ENCODE assay signal across 1 cellular context in the genomic region with DNA sequence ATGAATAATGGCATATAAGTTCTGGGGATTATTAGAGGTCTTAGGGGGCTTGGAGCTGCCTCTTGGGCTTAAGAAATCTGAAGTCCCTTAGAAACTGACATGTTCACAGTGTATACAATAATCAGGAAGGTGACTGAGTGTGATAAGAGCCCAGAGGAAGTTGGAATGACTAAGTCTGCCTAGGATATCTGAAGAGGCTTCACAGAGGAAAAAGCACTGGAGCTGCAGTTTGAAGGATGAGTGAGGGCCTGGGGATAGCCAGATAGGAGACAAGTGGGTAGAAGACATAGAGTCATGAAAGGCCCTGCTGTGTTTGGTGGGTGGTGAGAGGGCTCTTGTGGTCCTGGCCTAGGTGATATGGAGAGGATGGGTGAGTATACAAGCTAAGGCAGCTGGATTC.
TF ChIP-seq lines count a peak whose summit lies in the region.

No MANE protein-coding gene starts in this region.

TF ChIP-seq in K562, 482 proteins besides CTCF, POLR2A, EP300 and RAD21 (continued from another document and continues in another):
- TF ChIP-seq GATA2 (CRISPR knock-in tag; IDR thresholded peaks at IDR 0.05), result peak; percentile 46; the same call in 1 of the 2 replicates
- TF ChIP-seq, protein P1, sequence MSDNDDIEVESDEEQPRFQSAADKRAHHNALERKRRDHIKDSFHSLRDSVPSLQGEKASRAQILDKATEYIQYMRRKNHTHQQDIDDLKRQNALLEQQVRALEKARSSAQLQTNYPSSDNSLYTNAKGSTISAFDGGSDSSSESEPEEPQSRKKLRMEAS (CRISPR knock-in tag; IDR thresholded peaks at IDR 0.05), result no peak
- TF ChIP-seq RBM25 (IDR thresholded peaks at IDR 0.05; ENCODE audit: low read depth, low read length, severe bottlenecking), result no peak
- no peak for TF ChIP-seq SP2 (IDR thresholded peaks at IDR 0.05; ENCODE audit: extremely low read depth, low read depth, low read length, poor library complexity, severe bottlenecking)
- TF ChIP-seq ETV6 (IDR thresholded peaks at IDR 0.05; ENCODE audit: borderline replicate concordance in 1 of 2, low read depth in 2 of 2, low read length in 1 of 2), result no peak
- TF ChIP-seq ETV6 (CRISPR knock-in tag; IDR thresholded peaks at IDR 0.05; ENCODE audit: borderline replicate concordance), result no peak
- TF ChIP-seq, protein P2, sequence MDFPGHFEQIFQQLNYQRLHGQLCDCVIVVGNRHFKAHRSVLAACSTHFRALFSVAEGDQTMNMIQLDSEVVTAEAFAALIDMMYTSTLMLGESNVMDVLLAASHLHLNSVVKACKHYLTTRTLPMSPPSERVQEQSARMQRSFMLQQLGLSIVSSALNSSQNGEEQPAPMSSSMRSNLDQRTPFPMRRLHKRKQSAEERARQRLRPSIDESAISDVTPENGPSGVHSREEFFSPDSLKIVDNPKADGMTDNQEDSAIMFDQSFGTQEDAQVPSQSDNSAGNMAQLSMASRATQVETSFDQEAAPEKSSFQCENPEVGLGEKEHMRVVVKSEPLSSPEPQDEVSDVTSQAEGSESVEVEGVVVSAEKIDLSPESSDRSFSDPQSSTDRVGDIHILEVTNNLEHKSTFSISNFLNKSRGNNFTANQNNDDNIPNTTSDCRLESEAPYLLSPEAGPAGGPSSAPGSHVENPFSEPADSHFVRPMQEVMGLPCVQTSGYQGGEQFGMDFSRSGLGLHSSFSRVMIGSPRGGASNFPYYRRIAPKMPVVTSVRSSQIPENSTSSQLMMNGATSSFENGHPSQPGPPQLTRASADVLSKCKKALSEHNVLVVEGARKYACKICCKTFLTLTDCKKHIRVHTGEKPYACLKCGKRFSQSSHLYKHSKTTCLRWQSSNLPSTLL (IDR thresholded peaks at IDR 0.05), result no peak
- TF ChIP-seq TBP (optimal IDR thresholded peaks at IDR 0.05; ENCODE audit: low read depth, low read length), result no peak
- peak in 1 of 2 experiments; percentile 77; a peak in 3 of 4 replicates for TF ChIP-seq TRIM24 (IDR thresholded peaks at IDR 0.05)
- TF ChIP-seq ETV5 (CRISPR knock-in tag; IDR thresholded peaks at IDR 0.05; ENCODE audit: low read depth), result 0 out of 2 replicates have a peak, but pooled peaks have one; percentile 46
- no peak for TF ChIP-seq ZBTB7A (IDR thresholded peaks at IDR 0.05; ENCODE audit: borderline replicate concordance, control insufficient read depth, low read depth, low read length)
- TF ChIP-seq PHF8 (IDR thresholded peaks at IDR 0.05; ENCODE audit: borderline replicate concordance, low read length), result no peak
- TF ChIP-seq SUPT5H (IDR thresholded peaks at IDR 0.05), result no peak
- TF ChIP-seq POLR2AphosphoS2 (IDR thresholded peaks at IDR 0.05; ENCODE audit: low read length), result no peak
- no peak for TF ChIP-seq HSF4 (CRISPR knock-in tag; IDR thresholded peaks at IDR 0.05; ENCODE audit: borderline replicate concordance)
- TF ChIP-seq DNMT1 (IDR thresholded peaks at IDR 0.05), result no peak
- TF ChIP-seq, protein P3, sequence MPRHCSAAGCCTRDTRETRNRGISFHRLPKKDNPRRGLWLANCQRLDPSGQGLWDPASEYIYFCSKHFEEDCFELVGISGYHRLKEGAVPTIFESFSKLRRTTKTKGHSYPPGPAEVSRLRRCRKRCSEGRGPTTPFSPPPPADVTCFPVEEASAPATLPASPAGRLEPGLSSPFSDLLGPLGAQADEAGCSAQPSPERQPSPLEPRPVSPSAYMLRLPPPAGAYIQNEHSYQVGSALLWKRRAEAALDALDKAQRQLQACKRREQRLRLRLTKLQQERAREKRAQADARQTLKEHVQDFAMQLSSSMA (CRISPR knock-in tag; IDR thresholded peaks at IDR 0.05), result no peak
- peak; percentile 63; the same call in 1 of the 2 replicates for TF ChIP-seq JUND (IDR thresholded peaks at IDR 0.05; ENCODE audit: borderline replicate concordance, low read depth, low read length)
- peak; percentile 43; the same call in 1 of the 3 replicates for TF ChIP-seq JUND (tag; IDR thresholded peaks at IDR 0.05; ENCODE audit: borderline replicate concordance, low read depth, low read length)
- no peak for TF ChIP-seq LEF1 (IDR thresholded peaks at IDR 0.05)
- TF ChIP-seq PURB (CRISPR knock-in tag; IDR thresholded peaks at IDR 0.05; ENCODE audit: low read depth), result no peak
- TF ChIP-seq ZC3H4 (CRISPR knock-in tag; IDR thresholded peaks at IDR 0.05; ENCODE audit: borderline replicate concordance), result no peak
- no peak for TF ChIP-seq NFIC (IDR thresholded peaks at IDR 0.05)
- no peak for TF ChIP-seq ZNF197 (CRISPR knock-in tag; IDR thresholded peaks at IDR 0.05; ENCODE audit: low read depth)
- TF ChIP-seq RBBP5 (IDR thresholded peaks at IDR 0.05; ENCODE audit: borderline replicate concordance, insufficient read depth, low read length, poor library complexity, severe bottlenecking), result no peak
- no peak for TF ChIP-seq ZNF165 (CRISPR knock-in tag; IDR thresholded peaks at IDR 0.05; ENCODE audit: borderline replicate concordance)
- no peak for TF ChIP-seq HNRNPH1 (optimal IDR thresholded peaks at IDR 0.05; ENCODE audit: low read depth, low read length)
- TF ChIP-seq RFX7 (CRISPR knock-in tag; IDR thresholded peaks at IDR 0.05), result no peak
- no peak for TF ChIP-seq PRMT5 (CRISPR knock-in tag; IDR thresholded peaks at IDR 0.05)
- no peak for TF ChIP-seq ZNF431 (CRISPR knock-in tag; IDR thresholded peaks at IDR 0.05)
- TF ChIP-seq NR2C1 (IDR thresholded peaks at IDR 0.05), result no peak
- no peak for TF ChIP-seq NR2C1 (tag; IDR thresholded peaks at IDR 0.05)
- TF ChIP-seq ZNF76 (CRISPR knock-in tag; IDR thresholded peaks at IDR 0.05; ENCODE audit: borderline replicate concordance), result no peak
- no peak for TF ChIP-seq ZNF140 (CRISPR knock-in tag; IDR thresholded peaks at IDR 0.05)
- TF ChIP-seq, protein P4, sequence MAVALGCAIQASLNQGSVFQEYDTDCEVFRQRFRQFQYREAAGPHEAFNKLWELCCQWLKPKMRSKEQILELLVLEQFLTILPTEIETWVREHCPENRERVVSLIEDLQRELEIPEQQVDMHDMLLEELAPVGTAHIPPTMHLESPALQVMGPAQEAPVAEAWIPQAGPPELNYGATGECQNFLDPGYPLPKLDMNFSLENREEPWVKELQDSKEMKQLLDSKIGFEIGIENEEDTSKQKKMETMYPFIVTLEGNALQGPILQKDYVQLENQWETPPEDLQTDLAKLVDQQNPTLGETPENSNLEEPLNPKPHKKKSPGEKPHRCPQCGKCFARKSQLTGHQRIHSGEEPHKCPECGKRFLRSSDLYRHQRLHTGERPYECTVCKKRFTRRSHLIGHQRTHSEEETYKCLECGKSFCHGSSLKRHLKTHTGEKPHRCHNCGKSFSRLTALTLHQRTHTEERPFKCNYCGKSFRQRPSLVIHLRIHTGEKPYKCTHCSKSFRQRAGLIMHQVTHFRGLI (CRISPR knock-in tag; IDR thresholded peaks at IDR 0.05), result no peak
- TF ChIP-seq, protein P5, sequence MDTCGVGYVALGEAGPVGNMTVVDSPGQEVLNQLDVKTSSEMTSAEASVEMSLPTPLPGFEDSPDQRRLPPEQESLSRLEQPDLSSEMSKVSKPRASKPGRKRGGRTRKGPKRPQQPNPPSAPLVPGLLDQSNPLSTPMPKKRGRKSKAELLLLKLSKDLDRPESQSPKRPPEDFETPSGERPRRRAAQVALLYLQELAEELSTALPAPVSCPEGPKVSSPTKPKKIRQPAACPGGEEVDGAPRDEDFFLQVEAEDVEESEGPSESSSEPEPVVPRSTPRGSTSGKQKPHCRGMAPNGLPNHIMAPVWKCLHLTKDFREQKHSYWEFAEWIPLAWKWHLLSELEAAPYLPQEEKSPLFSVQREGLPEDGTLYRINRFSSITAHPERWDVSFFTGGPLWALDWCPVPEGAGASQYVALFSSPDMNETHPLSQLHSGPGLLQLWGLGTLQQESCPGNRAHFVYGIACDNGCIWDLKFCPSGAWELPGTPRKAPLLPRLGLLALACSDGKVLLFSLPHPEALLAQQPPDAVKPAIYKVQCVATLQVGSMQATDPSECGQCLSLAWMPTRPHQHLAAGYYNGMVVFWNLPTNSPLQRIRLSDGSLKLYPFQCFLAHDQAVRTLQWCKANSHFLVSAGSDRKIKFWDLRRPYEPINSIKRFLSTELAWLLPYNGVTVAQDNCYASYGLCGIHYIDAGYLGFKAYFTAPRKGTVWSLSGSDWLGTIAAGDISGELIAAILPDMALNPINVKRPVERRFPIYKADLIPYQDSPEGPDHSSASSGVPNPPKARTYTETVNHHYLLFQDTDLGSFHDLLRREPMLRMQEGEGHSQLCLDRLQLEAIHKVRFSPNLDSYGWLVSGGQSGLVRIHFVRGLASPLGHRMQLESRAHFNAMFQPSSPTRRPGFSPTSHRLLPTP (IDR thresholded peaks at IDR 0.05; ENCODE audit: borderline replicate concordance, extremely low read depth, insufficient read length), result no peak
- no peak for TF ChIP-seq NR3C1 (CRISPR knock-in tag; IDR thresholded peaks at IDR 0.05)
- no peak for TF ChIP-seq SAP30 (IDR thresholded peaks at IDR 0.05; ENCODE audit: borderline replicate concordance, insufficient read depth, low read depth, low read length, poor library complexity, severe bottlenecking)
- TF ChIP-seq HNRNPK (IDR thresholded peaks at IDR 0.05; ENCODE audit: low read depth, low read length, poor library complexity, severe bottlenecking), result no peak
- TF ChIP-seq FOXK2 (conservative IDR thresholded peaks at IDR 0.05 in 1 of 2, IDR thresholded peaks at IDR 0.05 in 1 of 2; ENCODE audit: low read depth in 2 of 2), result no peak
- TF ChIP-seq, protein P6, sequence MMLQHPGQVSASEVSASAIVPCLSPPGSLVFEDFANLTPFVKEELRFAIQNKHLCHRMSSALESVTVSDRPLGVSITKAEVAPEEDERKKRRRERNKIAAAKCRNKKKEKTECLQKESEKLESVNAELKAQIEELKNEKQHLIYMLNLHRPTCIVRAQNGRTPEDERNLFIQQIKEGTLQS (IDR thresholded peaks at IDR 0.05), result peak; percentile 33; the same call in 1 of the 2 replicates
- TF ChIP-seq, protein P6 (CRISPR knock-in tag; conservative IDR thresholded peaks at IDR 0.05), result no peak
- peak; percentile 43; the same call in 1 of the 2 replicates for TF ChIP-seq KLF16 (IDR thresholded peaks at IDR 0.05)
- peak; percentile 82 for TF ChIP-seq CBFA2T2 (conservative IDR thresholded peaks at IDR 0.05)
- TF ChIP-seq TOE1 (IDR thresholded peaks at IDR 0.05; ENCODE audit: borderline replicate concordance), result no peak
- TF ChIP-seq TOE1 (CRISPR knock-in tag; IDR thresholded peaks at IDR 0.05; ENCODE audit: borderline replicate concordance, low read depth), result no peak
- TF ChIP-seq MAZ (CRISPR knock-in tag; conservative IDR thresholded peaks at IDR 0.05 in 1 of 2, IDR thresholded peaks at IDR 0.05 in 1 of 2), result no peak
- TF ChIP-seq SIX5 (IDR thresholded peaks at IDR 0.05; ENCODE audit: borderline replicate concordance in 1 of 2, insufficient read depth in 1 of 2, low read depth in 1 of 2, low read length in 2 of 2), result no peak
- TF ChIP-seq, protein P7, sequence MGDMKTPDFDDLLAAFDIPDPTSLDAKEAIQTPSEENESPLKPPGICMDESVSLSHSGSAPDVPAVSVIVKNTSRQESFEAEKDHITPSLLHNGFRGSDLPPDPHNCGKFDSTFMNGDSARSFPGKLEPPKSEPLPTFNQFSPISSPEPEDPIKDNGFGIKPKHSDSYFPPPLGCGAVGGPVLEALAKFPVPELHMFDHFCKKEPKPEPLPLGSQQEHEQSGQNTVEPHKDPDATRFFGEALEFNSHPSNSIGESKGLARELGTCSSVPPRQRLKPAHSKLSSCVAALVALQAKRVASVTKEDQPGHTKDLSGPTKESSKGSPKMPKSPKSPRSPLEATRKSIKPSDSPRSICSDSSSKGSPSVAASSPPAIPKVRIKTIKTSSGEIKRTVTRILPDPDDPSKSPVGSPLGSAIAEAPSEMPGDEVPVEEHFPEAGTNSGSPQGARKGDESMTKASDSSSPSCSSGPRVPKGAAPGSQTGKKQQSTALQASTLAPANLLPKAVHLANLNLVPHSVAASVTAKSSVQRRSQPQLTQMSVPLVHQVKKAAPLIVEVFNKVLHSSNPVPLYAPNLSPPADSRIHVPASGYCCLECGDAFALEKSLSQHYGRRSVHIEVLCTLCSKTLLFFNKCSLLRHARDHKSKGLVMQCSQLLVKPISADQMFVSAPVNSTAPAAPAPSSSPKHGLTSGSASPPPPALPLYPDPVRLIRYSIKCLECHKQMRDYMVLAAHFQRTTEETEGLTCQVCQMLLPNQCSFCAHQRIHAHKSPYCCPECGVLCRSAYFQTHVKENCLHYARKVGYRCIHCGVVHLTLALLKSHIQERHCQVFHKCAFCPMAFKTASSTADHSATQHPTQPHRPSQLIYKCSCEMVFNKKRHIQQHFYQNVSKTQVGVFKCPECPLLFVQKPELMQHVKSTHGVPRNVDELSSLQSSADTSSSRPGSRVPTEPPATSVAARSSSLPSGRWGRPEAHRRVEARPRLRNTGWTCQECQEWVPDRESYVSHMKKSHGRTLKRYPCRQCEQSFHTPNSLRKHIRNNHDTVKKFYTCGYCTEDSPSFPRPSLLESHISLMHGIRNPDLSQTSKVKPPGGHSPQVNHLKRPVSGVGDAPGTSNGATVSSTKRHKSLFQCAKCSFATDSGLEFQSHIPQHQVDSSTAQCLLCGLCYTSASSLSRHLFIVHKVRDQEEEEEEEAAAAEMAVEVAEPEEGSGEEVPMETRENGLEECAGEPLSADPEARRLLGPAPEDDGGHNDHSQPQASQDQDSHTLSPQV (IDR thresholded peaks at IDR 0.05), result no peak
- no peak for TF ChIP-seq MCM7 (IDR thresholded peaks at IDR 0.05)
- peak; percentile 64; the same call in 1 of the 2 replicates for TF ChIP-seq TEAD4 (IDR thresholded peaks at IDR 0.05; ENCODE audit: low read length)
- no peak for TF ChIP-seq TEAD4 (CRISPR knock-in tag; IDR thresholded peaks at IDR 0.05; ENCODE audit: borderline replicate concordance)
- TF ChIP-seq DPF2 (IDR thresholded peaks at IDR 0.05), result peak; percentile 41; the same call in 1 of the 2 replicates
- TF ChIP-seq ZNF41 (CRISPR knock-in tag; conservative IDR thresholded peaks at IDR 0.05), result no peak
- peak; percentile 89 for TF ChIP-seq CBFA2T3 (IDR thresholded peaks at IDR 0.05)
- TF ChIP-seq STAT5B (CRISPR knock-in tag; IDR thresholded peaks at IDR 0.05), result no peak
